1 cellular context compared by ENCODE assay signal in genomic region chr2:121627525-121628050, GRCh38.
A peak's percentile ranks its signal among the peaks of the same experiment; 100 is the strongest.
TF ChIP-seq lines count a peak whose summit lies in the region.

No MANE protein-coding gene starts in this region.

TF ChIP-seq in IMR-90, 13 proteins besides CTCF, POLR2A, EP300 and RAD21:
- peak; percentile 75 for TF ChIP-seq MAFK (IDR thresholded peaks at IDR 0.05; ENCODE audit: low read depth, low read length)
- TF ChIP-seq ELK1 (IDR thresholded peaks at IDR 0.05; ENCODE audit: borderline replicate concordance, low read depth, low read length): no peak
